Comparison of ENCODE assay signal across 1 cellular context in genomic region chr1:151790940-151791651, GRCh38.
TF ChIP-seq lines count a peak whose summit lies in the region.

No MANE protein-coding gene starts in this region.

TF ChIP-seq in K562, 482 proteins besides CTCF, POLR2A, EP300 and RAD21:
- TF ChIP-seq RBBP5 (IDR thresholded peaks at IDR 0.05; ENCODE audit: borderline replicate concordance, insufficient read depth, low read length, poor library complexity, severe bottlenecking) (peak; percentile 17), FOXP1 (CRISPR knock-in tag; IDR thresholded peaks at IDR 0.05) (peak; percentile 78), KDM1A (IDR thresholded peaks at IDR 0.05) (peak; percentile 81 to 86; a peak in 3 of 4 replicates), NR3C1 (CRISPR knock-in tag; IDR thresholded peaks at IDR 0.05) (0 out of 2 replicates have a peak, but pooled peaks have one; percentile 10), CHD2 (IDR thresholded peaks at IDR 0.05; ENCODE audit: low read depth, low read length) (peak; percentile 92), ZNF175 (CRISPR knock-in tag; IDR thresholded peaks at IDR 0.05; ENCODE audit: low read depth) (no peak), VEZF1 (CRISPR knock-in tag; IDR thresholded peaks at IDR 0.05) (no peak), USF1 (CRISPR knock-in tag; IDR thresholded peaks at IDR 0.05) (0 out of 2 replicates have a peak, but pooled peaks have one; percentile 30), HDAC8 (tag; IDR thresholded peaks at IDR 0.05) (no peak), MAZ (CRISPR knock-in tag; conservative IDR thresholded peaks at IDR 0.05 in 1 of 2, IDR thresholded peaks at IDR 0.05 in 1 of 2) (peak in 1 of 2 experiments; percentile 56; a peak in 2 of 4 replicates), HINFP (tag; conservative IDR thresholded peaks at IDR 0.05; ENCODE audit: low read depth) (0 out of 2 replicates have a peak, but pooled peaks have one; percentile 33), ARID4B (CRISPR knock-in tag; IDR thresholded peaks at IDR 0.05) (peak; percentile 67; the same call in 1 of the 2 replicates), ZNF717 (CRISPR knock-in tag; IDR thresholded peaks at IDR 0.05) (no peak), NKRF (IDR thresholded peaks at IDR 0.05; ENCODE audit: borderline replicate concordance) (peak; percentile 31; the same call in 1 of the 2 replicates), JUN (IDR thresholded peaks at IDR 0.05; ENCODE audit: borderline replicate concordance, low read depth, low read length) (no peak), JUN (CRISPR knock-in tag; IDR thresholded peaks at IDR 0.05; ENCODE audit: borderline replicate concordance) (0 out of 2 replicates have a peak, but pooled peaks have one; percentile 23), CEBPG (CRISPR knock-in tag; IDR thresholded peaks at IDR 0.05) (peak; percentile 11; the same call in 1 of the 2 replicates), CEBPG (tag; conservative IDR thresholded peaks at IDR 0.05 in 1 of 2, IDR thresholded peaks at IDR 0.05 in 1 of 2) (no peak), ZNF592 (IDR thresholded peaks at IDR 0.05) (no peak), HDAC1 (IDR thresholded peaks at IDR 0.05) (0 out of 4 replicates have a peak, but pooled peaks of 1 of the 2 experiments have one; percentile 52), MYBL2 (IDR thresholded peaks at IDR 0.05; ENCODE audit: low read depth) (peak; percentile 52; the same call in 1 of the 2 replicates), MYBL2 (CRISPR knock-in tag; IDR thresholded peaks at IDR 0.05; ENCODE audit: borderline replicate concordance) (no peak), RBM34 (IDR thresholded peaks at IDR 0.05; ENCODE audit: borderline replicate concordance, insufficient read depth, low read length) (no peak), TEAD1 (CRISPR knock-in tag; IDR thresholded peaks at IDR 0.05) (0 out of 4 replicates have a peak, but pooled peaks of 1 of the 2 experiments have one; percentile 25), GMEB1 (CRISPR knock-in tag; IDR thresholded peaks at IDR 0.05) (no peak), UBTF (IDR thresholded peaks at IDR 0.05; ENCODE audit: borderline replicate concordance in 1 of 2, low read depth in 2 of 2, low read length in 2 of 2) (0 out of 4 replicates have a peak, but pooled peaks of 1 of the 2 experiments have one; percentile 43)
